Comparison of ENCODE assay signal across 22 cellular contexts in the genomic region with DNA sequence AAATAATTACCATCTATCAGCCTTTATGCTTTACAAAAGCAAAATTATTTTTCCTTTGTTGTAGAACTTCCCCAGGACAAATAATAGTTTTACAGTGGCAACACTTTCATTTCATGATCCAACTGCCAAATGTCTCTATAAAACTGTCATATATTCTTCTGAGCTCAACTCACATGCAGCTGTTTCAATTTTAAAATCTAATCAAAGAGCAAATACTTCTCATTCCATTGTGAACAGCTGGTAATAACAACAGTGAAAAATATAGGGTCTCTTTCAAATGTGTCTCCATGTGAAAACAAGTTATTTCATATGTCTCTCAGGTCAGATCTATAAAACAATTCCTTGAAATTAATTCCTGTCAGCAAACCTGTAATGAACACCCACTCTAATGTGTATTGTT.
"Had no signal": no experiment of that assay in that cellular context is flagged by ENCODE, and none has a peak within 500 bp of the region (broad histone marks: within the 10 kb centered on the region; RNA-seq: fewer than 3 reads in every experiment).

No MANE protein-coding gene starts in this region.

- H3K4me3 Mint-ChIP-seq: central memory CD8-positive, alpha-beta T cell; effector memory CD8-positive, alpha-beta T cell; memory B cell; naive thymus-derived CD8-positive, alpha-beta T cell; stimulated activated effector memory CD8-positive, alpha-beta T cell treated with anti-CD3 and anti-CD28 coated beads, Interleukin-12 subunit alpha, Interleukin-12 subunit beta, amount 100 ng/mL, for 72 hours; WTC11 had no signal

- H3K27me3 Mint-ChIP-seq: central memory CD8-positive, alpha-beta T cell; effector memory CD8-positive, alpha-beta T cell; memory B cell had no signal

- H3K36me3 ChIP-seq: breast epithelium, colonic mucosa, esophagus muscularis mucosa, heart right ventricle, ovary, prostate gland, stomach, transverse colon had no signal

- H3K9me3 ChIP-seq: breast epithelium, colonic mucosa, esophagus muscularis mucosa, heart right ventricle, ovary, prostate gland, stomach, transverse colon had no signal

- H3K4me3 ChIP-seq: breast epithelium, colonic mucosa, dorsolateral prefrontal cortex, esophagus muscularis mucosa, heart right ventricle, ovary, prostate gland, stomach, transverse colon had no signal

- H3K27me3 ChIP-seq: breast epithelium, colonic mucosa, dorsolateral prefrontal cortex, esophagus muscularis mucosa, heart right ventricle, ovary, stomach, transverse colon had no signal

- H3K27ac Mint-ChIP-seq: activated naive CD4-positive, alpha-beta T cell treated with anti-CD3 and anti-CD28 coated beads, Interleukin-2, amount 50 U/mL, for 72 hours; effector memory CD8-positive, alpha-beta T cell; memory B cell; naive thymus-derived CD8-positive, alpha-beta T cell; stimulated activated effector memory CD8-positive, alpha-beta T cell treated with anti-CD3 and anti-CD28 coated beads, Interleukin-12 subunit alpha, Interleukin-12 subunit beta, amount 100 ng/mL, for 72 hours; WTC11 had no signal

- DNase-seq: activated gamma-delta T cell treated with Interleukin-2 at 50 U/mL for 16 hours; activated T-cell treated with anti-CD3 and anti-CD28 coated beads, Interleukin-2, amount 50 U/mL, for 1 hour; colonic mucosa; dorsolateral prefrontal cortex; effector memory CD8-positive, alpha-beta T cell; heart right ventricle; islet precursor cell; left cardiac atrium; naive thymus-derived CD8-positive, alpha-beta T cell; ovary; stimulated activated CD4-positive, alpha-beta T cell treated with anti-CD3 and anti-CD28 coated beads, Interleukin-1b, Interleukin-23, amount 100 ng/mL, for 48 hours; stomach; T-helper 9 cell; transverse colon had no signal

- H3K4me1 Mint-ChIP-seq: central memory CD8-positive, alpha-beta T cell; memory B cell; naive thymus-derived CD8-positive, alpha-beta T cell; stimulated activated effector memory CD8-positive, alpha-beta T cell treated with anti-CD3 and anti-CD28 coated beads, Interleukin-12 subunit alpha, Interleukin-12 subunit beta, amount 100 ng/mL, for 72 hours; WTC11 had no signal

- H3K4me1 ChIP-seq: breast epithelium, colonic mucosa, heart right ventricle, prostate gland, stomach, transverse colon had no signal

- H3K27ac ChIP-seq: breast epithelium, colonic mucosa, dorsolateral prefrontal cortex, esophagus muscularis mucosa, heart right ventricle, ovary, prostate gland, stomach, transverse colon had no signal

- H3K36me3 Mint-ChIP-seq: memory B cell; naive thymus-derived CD8-positive, alpha-beta T cell; stimulated activated effector memory CD8-positive, alpha-beta T cell treated with anti-CD3 and anti-CD28 coated beads, Interleukin-12 subunit alpha, Interleukin-12 subunit beta, amount 100 ng/mL, for 72 hours; WTC11 had no signal

- H3K9me3 Mint-ChIP-seq: activated naive CD4-positive, alpha-beta T cell treated with anti-CD3 and anti-CD28 coated beads, Interleukin-2, amount 50 U/mL, for 72 hours; memory B cell; WTC11 had no signal

- ATAC-seq: activated naive CD4-positive, alpha-beta T cell treated with anti-CD3 and anti-CD28 coated beads, Interleukin-2, amount 50 U/mL, for 72 hours; effector memory CD8-positive, alpha-beta T cell; heart right ventricle; left cardiac atrium; naive thymus-derived CD8-positive, alpha-beta T cell; stimulated activated effector memory CD8-positive, alpha-beta T cell treated with anti-CD3 and anti-CD28 coated beads, Interleukin-12 subunit alpha, Interleukin-12 subunit beta, amount 100 ng/mL, for 72 hours; WTC11 had no signal
